1 cellular context compared by ENCODE assay signal in genomic region chr14:69878251-69878650, GRCh38.
TF ChIP-seq lines count a peak whose summit lies in the region.

No MANE protein-coding gene starts in this region.

TF ChIP-seq in A549, 52 proteins besides CTCF, POLR2A, EP300 and RAD21 (continued from another document):
- TF ChIP-seq KDM1A (IDR thresholded peaks at IDR 0.05; ENCODE audit: low read depth) (no peak), ZSCAN20 (CRISPR knock-in tag; IDR thresholded peaks at IDR 0.05) (no peak), HOXB13 (CRISPR knock-in tag; IDR thresholded peaks at IDR 0.05; ENCODE audit: low read depth) (no peak)
